Comparison of ENCODE assay signal across 29 cellular contexts in the genomic region with DNA sequence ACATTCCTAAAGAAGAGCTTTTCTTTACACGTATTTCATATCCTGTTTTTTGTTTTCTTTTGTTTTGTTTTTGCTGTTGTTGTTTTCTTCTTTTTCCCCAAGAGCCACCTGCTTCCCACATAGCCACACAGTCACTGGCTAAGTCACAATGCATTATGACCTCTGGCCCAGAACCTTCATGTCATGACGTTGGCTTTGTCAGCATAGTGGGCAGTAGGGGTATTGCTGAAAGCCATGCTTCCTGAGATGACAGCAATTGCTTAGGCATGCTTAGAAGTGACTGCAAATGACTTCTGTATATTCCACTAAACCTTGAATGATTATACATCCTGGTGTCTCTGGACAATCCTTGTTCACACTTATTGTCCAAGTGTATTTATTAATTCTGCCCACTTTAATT.
A peak's percentile ranks its signal among the peaks of the same experiment; 100 is the strongest.
DNase-seq lines count a peak whose midpoint lies in the region; ATAC-seq and TF ChIP-seq lines count a peak whose summit lies in the region.
"Had no signal": no experiment of that assay in that cellular context is flagged by ENCODE, and none has a peak within 500 bp of the region (broad histone marks: within the 10 kb centered on the region; RNA-seq: fewer than 3 reads in every experiment).

No MANE protein-coding gene starts in this region.

- H3K4me1 Mint-ChIP-seq in neural progenitor cell: no peaks in the 10 kb centered on the region
- H3K4me1 Mint-ChIP-seq: activated B cell treated with CpG ODN at 0.5 μM for 24 hours; activated naive CD4-positive, alpha-beta T cell treated with anti-CD3 and anti-CD28 coated beads, Interleukin-2, amount 50 U/mL, for 24 hours; activated T-helper 17 cell treated with anti-CD3 and anti-CD28 coated beads, Interleukin-2, amount 50 U/mL, for 72 hours; CD4-positive, alpha-beta memory T cell had no signal

- no peaks in the 10 kb centered on the region for H3K36me3 Mint-ChIP-seq in neural progenitor cell
- H3K36me3 Mint-ChIP-seq: activated naive CD4-positive, alpha-beta T cell treated with anti-CD3 and anti-CD28 coated beads, Interleukin-2, amount 50 U/mL, for 24 hours; CD4-positive, alpha-beta memory T cell had no signal

- H3K27me3 ChIP-seq in neural progenitor cell: no peaks in the 10 kb centered on the region
- H3K27me3 ChIP-seq: cardiac muscle cell, testis had no signal

- no peaks in the 10 kb centered on the region for H3F3A ChIP-seq in neural progenitor cell (ENCODE audit: low read depth)

- no peak overlapping the region for H3K27ac Mint-ChIP-seq in neural progenitor cell
- H3K27ac Mint-ChIP-seq: activated B cell treated with CpG ODN at 0.5 μM for 24 hours; activated naive CD4-positive, alpha-beta T cell treated with anti-CD3 and anti-CD28 coated beads, Interleukin-2, amount 50 U/mL, for 24 hours; activated T-helper 17 cell treated with anti-CD3 and anti-CD28 coated beads, Interleukin-2, amount 50 U/mL, for 72 hours; CD4-positive, alpha-beta memory T cell; progenitor cell of endocrine pancreas had no signal

- H3K27me3 Mint-ChIP-seq in neural progenitor cell (ENCODE audit: insufficient read depth, low read depth): no peaks in the 10 kb centered on the region
- H3K27me3 Mint-ChIP-seq: activated B cell treated with CpG ODN at 0.5 μM for 24 hours; activated naive CD4-positive, alpha-beta T cell treated with anti-CD3 and anti-CD28 coated beads, Interleukin-2, amount 50 U/mL, for 24 hours; activated T-helper 17 cell treated with anti-CD3 and anti-CD28 coated beads, Interleukin-2, amount 50 U/mL, for 72 hours; CD4-positive, alpha-beta memory T cell; progenitor cell of endocrine pancreas had no signal

- H4K20me1 ChIP-seq in neural progenitor cell (ENCODE audit: low read depth): no peaks in the 10 kb centered on the region

- ATAC-seq in GM19467 (IDR thresholded peaks at IDR 0.05; ENCODE audit: unreplicated experiment): no peak
- ATAC-seq: activated T-helper 17 cell treated with anti-CD3 and anti-CD28 coated beads, Interleukin-2, amount 50 U/mL, for 72 hours; K562; sciatic nerve had no signal

- H3K4me3 ChIP-seq in neural progenitor cell: no peak overlapping the region
- H3K4me3 ChIP-seq: cardiac muscle cell, K562, testis had no signal

- no peaks in the 10 kb centered on the region for H3K36me3 ChIP-seq in neural progenitor cell
- H3K36me3 ChIP-seq: cardiac muscle cell had no signal

- TF ChIP-seq CTCF in GM12873 (IDR thresholded peaks at IDR 0.05; ENCODE audit: insufficient read depth, low read depth, low read length, missing control alignments) (peak; percentile 13), neural progenitor cell (IDR thresholded peaks at IDR 0.05) (peak; percentile 12)

- no peak overlapping the region for H3K9ac ChIP-seq in neural progenitor cell
- H3K9ac ChIP-seq: SK-N-SH had no signal

- H3K4me3 Mint-ChIP-seq in neural progenitor cell: no peak overlapping the region
- H3K4me3 Mint-ChIP-seq: activated B cell treated with CpG ODN at 0.5 μM for 24 hours; activated naive CD4-positive, alpha-beta T cell treated with anti-CD3 and anti-CD28 coated beads, Interleukin-2, amount 50 U/mL, for 24 hours; activated T-helper 17 cell treated with anti-CD3 and anti-CD28 coated beads, Interleukin-2, amount 50 U/mL, for 72 hours; CD4-positive, alpha-beta memory T cell had no signal

- H3K79me2 ChIP-seq in neural progenitor cell (ENCODE audit: low read depth): no peaks in the 10 kb centered on the region

- no peaks in the 10 kb centered on the region for H3K9me3 ChIP-seq in neural progenitor cell (ENCODE audit: low read depth)
- H3K9me3 ChIP-seq: SK-N-SH, testis had no signal

- POLR2A ChIA-PET in HEK293T (lab: Yijun Ruan, JAX): no interaction called here

- H3K4me1 ChIP-seq in neural progenitor cell: no peaks in the 10 kb centered on the region
- H3K4me1 ChIP-seq: testis had no signal

- peak; percentile 8 for DNase-seq in HEK293T (ENCODE audit: extremely low spot score)
- peak; percentile 24 for DNase-seq in SW480 (ENCODE audit: low spot score)
- peak; percentile 22 for DNase-seq in neural progenitor cell (ENCODE audit: low spot score)
- no peak for DNase-seq in epidermal melanocyte (ENCODE audit: insufficient read length, low spot score)
- no peak for DNase-seq in effector CD4-positive, alpha-beta T cell
- DNase-seq: activated B cell treated with CpG ODN at 0.5 μM for 24 hours; activated CD4-positive, alpha-beta T cell treated with anti-CD3 and anti-CD28 coated beads, Interleukin-2, amount 50 U/mL, for 4 hours; activated CD8-positive, alpha-beta memory T cell treated with anti-CD3 and anti-CD28 coated beads, Interleukin-2, amount 50 U/mL, for 48 hours; aorta; CD4-positive, alpha-beta memory T cell; cortex of kidney; GDM1; MM.1S; NCI-H2171; NCI-H524; RPMI8226; SK-N-SH; stimulated activated CD4-positive, alpha-beta T cell treated with anti-CD3 and anti-CD28 coated beads, Interleukin-4, amount 100 ng/mL, for 4 hours; stimulated activated naive CD4-positive, alpha-beta T cell; T-helper 9 cell; testis had no signal

- no peak overlapping the region for H2AFZ ChIP-seq in neural progenitor cell (replicated peaks)

- no peak overlapping the region for H3K27ac ChIP-seq in neural progenitor cell
- H3K27ac ChIP-seq: cardiac muscle cell, testis had no signal

- no peak overlapping the region for H3K4me2 ChIP-seq in neural progenitor cell
- H3K4me2 ChIP-seq: SK-N-SH had no signal

- peaks cover 8% of the 10 kb centered on the region for H3K9me3 Mint-ChIP-seq in neural progenitor cell
- H3K9me3 Mint-ChIP-seq: activated B cell treated with CpG ODN at 0.5 μM for 24 hours had no signal

- CTCF ChIA-PET in HEK293T (lab: Yijun Ruan, JAX): no interaction called here

TF ChIP-seq in HEK293T, 16 proteins besides CTCF, POLR2A, EP300 and RAD21:
- TF ChIP-seq PKNOX1 (IDR thresholded peaks at IDR 0.05): no peak
- TF ChIP-seq ELF4 (IDR thresholded peaks at IDR 0.05): no peak
- no peak for TF ChIP-seq SUZ12 (IDR thresholded peaks at IDR 0.05)
- TF ChIP-seq FOXM1 (IDR thresholded peaks at IDR 0.05; ENCODE audit: borderline replicate concordance): no peak
- TF ChIP-seq NFRKB (IDR thresholded peaks at IDR 0.05): no peak
- TF ChIP-seq FOXK2 (IDR thresholded peaks at IDR 0.05): no peak
- TF ChIP-seq TARDBP (IDR thresholded peaks at IDR 0.05): no peak
- TF ChIP-seq SP1 (IDR thresholded peaks at IDR 0.05): no peak
TF ChIP-seq in HEK293T: peak in this region for 0.

Comparison
In these comparisons a context has a peak if more than half of its experiments do, and no peak if none do; other contexts are left out.
1. DNase-seq: peak in HEK293T (single experiment), SW480 (single experiment) and neural progenitor cell (single experiment); none in epidermal melanocyte (single experiment) and effector CD4-positive, alpha-beta T cell (single experiment).